Comparison of ENCODE assay signal across 28 cellular contexts in the genomic region with DNA sequence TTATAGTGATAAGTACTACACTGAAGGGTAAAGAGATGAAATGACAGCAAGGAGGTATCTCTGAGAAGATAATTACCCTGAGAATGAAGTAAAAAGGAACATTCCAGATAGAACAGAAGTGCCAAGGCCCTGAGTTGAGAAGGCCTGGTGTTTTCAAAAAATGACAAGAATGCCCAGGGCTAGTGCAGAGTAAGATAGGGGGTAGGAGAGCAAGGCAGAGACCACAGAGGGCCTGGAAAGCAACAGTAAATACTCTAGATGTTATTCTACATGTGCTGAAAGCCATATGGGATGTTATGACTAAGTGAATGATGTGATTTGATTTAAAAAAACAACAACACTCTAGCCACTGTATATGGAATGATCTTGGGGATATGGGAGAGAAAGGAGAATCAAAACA. TPM values are rescaled to one million over a fixed set of nuclear protein-coding genes. Genes with fewer than 3 reads are reported as not detected.
A peak's percentile ranks its signal among the peaks of the same experiment; 100 is the strongest.
DNase-seq lines count a peak whose midpoint lies in the region; ATAC-seq and TF ChIP-seq lines count a peak whose summit lies in the region.
"Had no signal": no experiment of that assay in that cellular context is flagged by ENCODE, and none has a peak within 500 bp of the region (broad histone marks: within the 10 kb centered on the region; RNA-seq: fewer than 3 reads in every experiment).

No MANE protein-coding gene starts in this region.

- no peaks in the 10 kb centered on the region for H3K9me3 ChIP-seq in cardiac muscle cell (ENCODE audit: low read depth)
- H3K9me3 ChIP-seq: psoas muscle, sigmoid colon, transverse colon had no signal

- peak overlapping the region; percentile 9 for H3K27ac Mint-ChIP-seq in mesothelial cell of epicardium
- H3K27ac Mint-ChIP-seq: activated CD4-positive, alpha-beta memory T cell treated with anti-CD3 and anti-CD28 coated beads for 36 hours; activated naive CD4-positive, alpha-beta T cell treated with anti-CD3 and anti-CD28 coated beads for 36 hours; memory B cell; stimulated activated effector memory CD8-positive, alpha-beta T cell treated with anti-CD3 and anti-CD28 coated beads, Interleukin-12 subunit alpha, Interleukin-12 subunit beta, amount 100 ng/mL, for 72 hours had no signal

- H3K4me1 ChIP-seq in cardiac muscle cell (ENCODE audit: low read depth) = peaks cover 8% of the 10 kb centered on the region
- H3K4me1 ChIP-seq: psoas muscle had no signal

- no peak overlapping the region for H3K4me3 Mint-ChIP-seq in mesothelial cell of epicardium
- H3K4me3 Mint-ChIP-seq: activated CD4-positive, alpha-beta memory T cell treated with anti-CD3 and anti-CD28 coated beads for 36 hours; activated naive CD4-positive, alpha-beta T cell treated with anti-CD3 and anti-CD28 coated beads for 36 hours; memory B cell; stimulated activated effector memory CD8-positive, alpha-beta T cell treated with anti-CD3 and anti-CD28 coated beads, Interleukin-12 subunit alpha, Interleukin-12 subunit beta, amount 100 ng/mL, for 72 hours had no signal

- no peak for ATAC-seq in Right ventricle myocardium superior (ENCODE audit: poor library complexity)
- no peak for ATAC-seq in HG03571 (IDR thresholded peaks at IDR 0.05; ENCODE audit: unreplicated experiment)
- ATAC-seq in GM18517 (IDR thresholded peaks at IDR 0.05; ENCODE audit: unreplicated experiment) = no peak
- no peak for ATAC-seq in HG02678 (IDR thresholded peaks at IDR 0.05; ENCODE audit: unreplicated experiment)
- ATAC-seq: left lobe of liver; psoas muscle; stimulated activated effector memory CD8-positive, alpha-beta T cell treated with anti-CD3 and anti-CD28 coated beads, Interleukin-12 subunit alpha, Interleukin-12 subunit beta, amount 100 ng/mL, for 72 hours had no signal

- H3K4me3 ChIP-seq in cardiac muscle cell = no peak overlapping the region
- H3K4me3 ChIP-seq in cardiac fibroblast (replicated peaks in 1 of 2; ENCODE audit: low read depth in 2 of 2, low read length in 2 of 2) = no peak overlapping the region
- H3K4me3 ChIP-seq: PC-9, psoas muscle, sigmoid colon, transverse colon had no signal

- peaks cover 7% of the 10 kb centered on the region for H3K9me3 Mint-ChIP-seq in mesothelial cell of epicardium
- H3K9me3 Mint-ChIP-seq: activated CD4-positive, alpha-beta memory T cell treated with anti-CD3 and anti-CD28 coated beads for 36 hours; activated naive CD4-positive, alpha-beta T cell treated with anti-CD3 and anti-CD28 coated beads for 36 hours; memory B cell; stimulated activated effector memory CD8-positive, alpha-beta T cell treated with anti-CD3 and anti-CD28 coated beads, Interleukin-12 subunit alpha, Interleukin-12 subunit beta, amount 100 ng/mL, for 72 hours had no signal

- peak; percentile 1 to 19 for DNase-seq in cardiac muscle cell (ENCODE audit: low read depth in 1 of 2, low spot score in 1 of 2)
- no peak for DNase-seq in Right ventricle myocardium superior
- peak; percentile 10 to 47 for DNase-seq in cardiac fibroblast (ENCODE audit: low read depth in 2 of 2)
- DNase-seq in mesothelial cell of epicardium (ENCODE audit: low spot score in 2 of 2, unreplicated experiment in 2 of 2) = no peak
- no peak for DNase-seq in HUDEP-2 (lab: John Stamatoyannopoulos, UW; ENCODE audit: unreplicated experiment in 76 of 76)
- DNase-seq: activated CD4-positive, alpha-beta memory T cell treated with anti-CD3 and anti-CD28 coated beads for 36 hours; activated CD4-positive, alpha-beta T cell treated with anti-CD3 and anti-CD28 coated beads for 1 hour; activated CD8-positive, alpha-beta memory T cell treated with anti-CD3 and anti-CD28 coated beads, Interleukin-2, amount 50 U/mL, for 4 hours; activated naive CD4-positive, alpha-beta T cell treated with anti-CD3 and anti-CD28 coated beads for 36 hours; COR-L47; DMS53; effector CD4-positive, alpha-beta T cell; Kasumi-1; NCI-H1417 treated with DMSO at 0.1 percent for 48 hours; NCI-H2081 treated with DMSO at 0.1 percent for 48 hours; PC-9; psoas muscle; sigmoid colon; T-helper 2 cell; transverse colon had no signal

- no peaks in the 10 kb centered on the region for H3K36me3 ChIP-seq in cardiac muscle cell
- H3K36me3 ChIP-seq: sigmoid colon, transverse colon had no signal

- TF ChIP-seq CTCF in cardiac muscle cell (IDR thresholded peaks at IDR 0.05; ENCODE audit: low read depth, low read length) (no peak), cardiac fibroblast (IDR thresholded peaks at IDR 0.05; ENCODE audit: low read depth, low read length) (no peak), mesothelial cell of epicardium (IDR thresholded peaks at IDR 0.05; ENCODE audit: unreplicated experiment) (no peak)

- H3K36me3 Mint-ChIP-seq in mesothelial cell of epicardium = peaks cover 25% of the 10 kb centered on the region
- H3K36me3 Mint-ChIP-seq: activated CD4-positive, alpha-beta memory T cell treated with anti-CD3 and anti-CD28 coated beads for 36 hours; stimulated activated effector memory CD8-positive, alpha-beta T cell treated with anti-CD3 and anti-CD28 coated beads, Interleukin-12 subunit alpha, Interleukin-12 subunit beta, amount 100 ng/mL, for 72 hours had no signal

- no peaks in the 10 kb centered on the region for H3K27me3 Mint-ChIP-seq in mesothelial cell of epicardium (ENCODE audit: low read depth)
- H3K27me3 Mint-ChIP-seq: activated CD4-positive, alpha-beta memory T cell treated with anti-CD3 and anti-CD28 coated beads for 36 hours; memory B cell had no signal

- H3K27ac ChIP-seq in cardiac muscle cell = peak overlapping the region; percentile 32
- H3K27ac ChIP-seq: 22Rv1, C4-2B, PC-9, psoas muscle, sigmoid colon, transverse colon had no signal

- peaks cover 3% of the 10 kb centered on the region for H3K4me1 Mint-ChIP-seq in mesothelial cell of epicardium
- H3K4me1 Mint-ChIP-seq: memory B cell; stimulated activated effector memory CD8-positive, alpha-beta T cell treated with anti-CD3 and anti-CD28 coated beads, Interleukin-12 subunit alpha, Interleukin-12 subunit beta, amount 100 ng/mL, for 72 hours had no signal

- intact Hi-C loops in Right ventricle myocardium superior (cut with DNase I) = no loop called here

- H3K27me3 ChIP-seq in cardiac muscle cell = no peaks in the 10 kb centered on the region
- H3K27me3 ChIP-seq: sigmoid colon, transverse colon had no signal

RNA-seq across cellular contexts. Expression of a gene that starts 52.3 kb away (rescaled TPM):
- total RNA-seq in cardiac muscle cell (60.1 and 103 TPM in 2 replicates), Right ventricle myocardium superior (27.0 TPM), mesothelial cell of epicardium (135 to 143 TPM (median 141 TPM) in 3 replicates)
- polyA plus RNA-seq in cardiac muscle cell = 62.1 and 91.3 TPM in 2 replicates

Comparison
In these comparisons a context has a peak if more than half of its experiments do, and no peak if none do; other contexts are left out.
1. DNase-seq: peak in cardiac muscle cell (2 of 2) and cardiac fibroblast (2 of 2); none in Right ventricle myocardium superior (single experiment), mesothelial cell of epicardium (0 of 2) and HUDEP-2 (0 of 76).